In the genomic region with DNA sequence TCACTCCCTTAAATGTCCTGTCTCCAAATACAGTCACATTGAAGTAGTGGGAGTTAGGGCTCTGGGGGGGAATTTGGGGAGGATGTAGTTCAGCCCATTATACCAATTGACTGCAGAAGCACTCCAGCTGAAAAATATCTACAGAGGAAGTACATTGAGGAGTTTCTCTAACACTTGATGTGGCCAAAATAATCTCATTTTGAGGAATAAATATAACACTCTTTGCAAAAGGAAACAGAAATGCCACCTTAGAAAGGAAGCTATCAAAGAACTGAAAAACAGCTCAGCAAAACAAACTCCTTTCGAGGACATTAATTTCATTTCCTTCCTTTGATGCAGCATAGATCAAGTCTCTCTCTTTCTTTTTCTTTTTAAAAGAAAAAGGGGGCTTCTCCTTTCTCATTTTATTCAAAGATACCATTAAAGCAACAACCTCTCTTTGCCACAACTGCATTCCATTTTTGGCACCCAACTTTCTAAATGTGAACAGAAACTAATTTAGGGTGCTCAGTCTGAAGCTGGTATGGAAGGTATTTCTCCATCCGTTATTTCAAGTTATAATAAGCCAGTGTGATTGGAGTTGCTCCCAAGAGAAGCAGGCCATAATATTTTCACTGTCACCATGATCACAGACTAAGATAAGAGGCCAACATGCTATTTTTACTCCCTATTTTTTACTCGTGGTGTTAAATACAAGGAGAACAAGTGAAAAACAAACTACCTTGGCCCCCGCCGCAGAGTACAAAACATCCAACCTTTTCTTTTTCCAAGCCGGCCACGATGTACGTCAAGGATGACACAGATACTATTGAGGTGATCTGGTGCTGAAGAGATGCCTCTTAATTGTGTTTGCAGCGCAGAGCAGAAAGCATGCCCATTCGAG, we compare ENCODE assay signal across 13 cellular contexts.
A peak's percentile ranks its signal among the peaks of the same experiment; 100 is the strongest.
DNase-seq lines count a peak whose midpoint lies in the region; ATAC-seq and TF ChIP-seq lines count a peak whose summit lies in the region.
"Had no signal": no experiment of that assay in that cellular context is flagged by ENCODE, and none has a peak within 500 bp of the region (broad histone marks: within the 10 kb centered on the region; RNA-seq: fewer than 3 reads in every experiment).

No MANE protein-coding gene starts in this region.

- H3K36me3 Mint-ChIP-seq in activated naive CD4-positive, alpha-beta T cell treated with anti-CD3 and anti-CD28 coated beads, Interleukin-2, amount 10 ng/mL, durations not matched to agents 7 days and 5 days = peaks cover 30% of the 10 kb centered on the region
- no peaks in the 10 kb centered on the region for H3K36me3 Mint-ChIP-seq in activated CD4-positive, alpha-beta memory T cell treated with anti-CD3 and anti-CD28 coated beads for 36 hours

- H3K4me3 Mint-ChIP-seq in activated naive CD4-positive, alpha-beta T cell treated with anti-CD3 and anti-CD28 coated beads, Interleukin-2, amount 10 ng/mL, durations not matched to agents 7 days and 5 days = peak overlapping the region; percentile 12
- peak overlapping the region; percentile 14 for H3K4me3 Mint-ChIP-seq in activated CD4-positive, alpha-beta memory T cell treated with anti-CD3 and anti-CD28 coated beads for 36 hours

- H3K27me3 Mint-ChIP-seq in activated naive CD4-positive, alpha-beta T cell treated with anti-CD3 and anti-CD28 coated beads, Interleukin-2, amount 10 ng/mL, durations not matched to agents 7 days and 5 days = no peaks in the 10 kb centered on the region
- no peaks in the 10 kb centered on the region for H3K27me3 Mint-ChIP-seq in activated CD4-positive, alpha-beta memory T cell treated with anti-CD3 and anti-CD28 coated beads for 36 hours

- POLR2A ChIA-PET in activated CD4-positive, alpha-beta memory T cell treated with anti-CD3 and anti-CD28 coated beads for 36 hours (lab: Charles Lee) = no interaction called here

- intact Hi-C loops in activated CD4-positive, alpha-beta memory T cell treated with anti-CD3 and anti-CD28 coated beads for 36 hours (cut with micrococcal nuclease) = no loop called here
- intact Hi-C loops in left cardiac atrium (cut with DNase I) = no loop called here

- H3K27ac ChIP-seq in temporal lobe (ENCODE audit: low read depth, low read length) = peak overlapping the region; percentile 50
- H3K27ac ChIP-seq: foreskin keratinocyte had no signal

- DNase-seq in activated naive CD4-positive, alpha-beta T cell treated with anti-CD3 and anti-CD28 coated beads, Interleukin-2, amount 10 ng/mL, durations not matched to agents 7 days and 5 days = no peak
- DNase-seq in activated naive CD4-positive, alpha-beta T cell treated with anti-CD3 and anti-CD28 coated beads, Interleukin-2, amount 50 U/mL, for 16 hours = no peak
- DNase-seq in activated CD4-positive, alpha-beta memory T cell treated with anti-CD3 and anti-CD28 coated beads for 36 hours = no peak
- DNase-seq in left cardiac atrium = peak; percentile 46
- DNase-seq in cerebellar nuclear complex (lab: John Stamatoyannopoulos, UW) = no peak
- no peak for DNase-seq in erythroblast (lab: John Stamatoyannopoulos, UW)
- DNase-seq in NCI-H1694 (lab: John Stamatoyannopoulos, UW) = no peak
- DNase-seq: activated CD4-positive, alpha-beta T cell treated with anti-CD3 and anti-CD28 coated beads, Interleukin-2, amount 50 U/mL, for 1 hour; Kasumi-1; NCI-H2171; SW 1271 had no signal

- H3K27ac Mint-ChIP-seq in activated naive CD4-positive, alpha-beta T cell treated with anti-CD3 and anti-CD28 coated beads, Interleukin-2, amount 10 ng/mL, durations not matched to agents 7 days and 5 days = peak overlapping the region; percentile 91
- peak overlapping the region; percentile 6 for H3K27ac Mint-ChIP-seq in activated CD4-positive, alpha-beta memory T cell treated with anti-CD3 and anti-CD28 coated beads for 36 hours

- CTCF ChIA-PET in activated naive CD4-positive, alpha-beta T cell treated with anti-CD3 and anti-CD28 coated beads, Interleukin-2, amount 10 ng/mL, durations not matched to agents 7 days and 5 days (lab: Charles Lee) = no interaction called here
- CTCF ChIA-PET in activated CD4-positive, alpha-beta memory T cell treated with anti-CD3 and anti-CD28 coated beads for 36 hours (lab: Charles Lee) = no interaction called here

- ATAC-seq in left cardiac atrium = peak in 1 of 2 donors; percentile 47

- H3K9me3 Mint-ChIP-seq in activated naive CD4-positive, alpha-beta T cell treated with anti-CD3 and anti-CD28 coated beads, Interleukin-2, amount 10 ng/mL, durations not matched to agents 7 days and 5 days = peaks cover 20% of the 10 kb centered on the region
- H3K9me3 Mint-ChIP-seq in activated CD4-positive, alpha-beta memory T cell treated with anti-CD3 and anti-CD28 coated beads for 36 hours = peaks cover 11% of the 10 kb centered on the region

- TF ChIP-seq POLR2A in erythroblast (IDR thresholded peaks at IDR 0.05; ENCODE audit: low read length) = no peak

- H3K4me1 Mint-ChIP-seq in activated naive CD4-positive, alpha-beta T cell treated with anti-CD3 and anti-CD28 coated beads, Interleukin-2, amount 10 ng/mL, durations not matched to agents 7 days and 5 days = peaks cover 59% of the 10 kb centered on the region
- peaks cover 60% of the 10 kb centered on the region for H3K4me1 Mint-ChIP-seq in activated CD4-positive, alpha-beta memory T cell treated with anti-CD3 and anti-CD28 coated beads for 36 hours (ENCODE audit: low read depth)
